Comparison of ENCODE assay signal across 10 cellular contexts in genomic region chr3:53174346-53175250, GRCh38.
DNase-seq lines count a peak whose midpoint lies in the region; ATAC-seq and TF ChIP-seq lines count a peak whose summit lies in the region.
"Had no signal": no experiment of that assay in that cellular context is flagged by ENCODE, and none has a peak within 500 bp of the region (broad histone marks: within the 10 kb centered on the region; RNA-seq: fewer than 3 reads in every experiment).

No MANE protein-coding gene starts in this region.

- TF ChIP-seq POLR2A in GM15510 (IDR thresholded peaks at IDR 0.05; ENCODE audit: borderline replicate concordance, extremely low read depth, insufficient read length): peak; percentile 29

- H3K9ac ChIP-seq in iPS-15b (ENCODE audit: low read depth, low read length): peak overlapping the region; percentile 26

- no peak overlapping the region for H3K27ac ChIP-seq in WERI-Rb-1

- ATAC-seq in GM21447 (IDR thresholded peaks at IDR 0.05; ENCODE audit: unreplicated experiment): peak; percentile 48
- ATAC-seq in HG03095 (IDR thresholded peaks at IDR 0.05; ENCODE audit: unreplicated experiment): peak; percentile 67

- H3K9me3 ChIP-seq in iPS-15b (ENCODE audit: control insufficient read depth, insufficient read depth, low read length): no peaks in the 10 kb centered on the region
- H3K9me3 ChIP-seq in WERI-Rb-1 (ENCODE audit: severe bottlenecking): no peaks in the 10 kb centered on the region

- TF ChIP-seq CTCF in WERI-Rb-1 (IDR thresholded peaks at IDR 0.05; ENCODE audit: low read depth, low read length): no peak

- no peaks in the 10 kb centered on the region for H3K27me3 ChIP-seq in iPS-15b (ENCODE audit: control insufficient read depth, insufficient read depth, low read length)
- no peaks in the 10 kb centered on the region for H3K27me3 ChIP-seq in WERI-Rb-1 (ENCODE audit: insufficient read depth, low read depth, severe bottlenecking)

- no peaks in the 10 kb centered on the region for H3K4me1 ChIP-seq in iPS-15b (ENCODE audit: control insufficient read depth, insufficient read depth, low read length)

- H3K36me3 ChIP-seq in iPS-15b (ENCODE audit: control insufficient read depth, insufficient read depth, low read length): peaks cover 3% of the 10 kb centered on the region
- H3K36me3 ChIP-seq in WERI-Rb-1: peaks cover 15% of the 10 kb centered on the region

- DNase-seq in stimulated activated CD4-positive, alpha-beta T cell treated with anti-CD3 and anti-CD28 coated beads, Interleukin-2, amount 100 ng/mL, for 24 hours: no peak
- no peak for DNase-seq in NCI-H82 (lab: John Stamatoyannopoulos, UW)
- DNase-seq in WERI-Rb-1: no peak
- DNase-seq in NCI-H2171 (lab: John Stamatoyannopoulos, UW): no peak
- DNase-seq: CD8-positive, alpha-beta memory T cell; NCI-H187 had no signal

- H3K4me3 ChIP-seq in iPS-15b (ENCODE audit: low read depth, low read length) (no peak overlapping the region), WERI-Rb-1 (ENCODE audit: low read depth, low read length) (no peak overlapping the region)
